ENCODE assay signal across 9 cellular contexts in the genomic region with DNA sequence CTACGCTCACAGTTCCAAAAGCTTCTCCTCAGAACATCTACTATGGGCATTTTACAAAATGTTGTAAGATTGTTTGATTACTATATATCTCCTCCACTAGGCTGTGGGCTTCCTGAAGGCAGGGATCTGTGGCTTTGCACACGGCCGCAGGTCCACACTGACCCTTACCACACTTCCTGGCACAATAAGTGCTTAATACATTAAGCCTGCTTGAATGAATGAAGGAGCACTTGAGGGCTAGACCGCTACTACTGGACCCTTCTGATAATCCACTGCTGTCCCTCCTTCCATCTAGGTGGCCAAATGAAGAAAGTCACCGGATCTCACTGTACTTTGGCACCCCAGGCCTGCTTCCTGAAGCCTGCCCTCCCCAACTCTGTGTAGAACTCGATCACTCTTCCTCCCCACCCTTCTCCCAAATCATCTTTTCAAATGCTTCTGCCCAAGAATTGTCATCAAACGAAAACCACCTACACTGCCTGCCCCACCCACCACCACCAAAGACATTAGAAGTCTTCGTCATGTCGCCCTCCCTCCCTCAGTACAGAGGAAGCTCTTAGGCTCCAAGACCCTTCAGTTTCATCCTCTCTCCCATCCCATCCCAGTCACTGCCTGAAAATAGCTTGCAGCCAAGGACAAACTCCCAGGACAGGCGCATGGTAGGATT. TPM values are rescaled to one million over a fixed set of nuclear protein-coding genes. Genes with fewer than 3 reads are reported as not detected.
DNase-seq lines count a peak whose midpoint lies in the region; ATAC-seq and TF ChIP-seq lines count a peak whose summit lies in the region.
"Had no signal": no experiment of that assay in that cellular context is flagged by ENCODE, and none has a peak within 500 bp of the region (broad histone marks: within the 10 kb centered on the region; RNA-seq: fewer than 3 reads in every experiment).

No MANE protein-coding gene starts in this region.

- no peaks in the 10 kb centered on the region for H3K9me3 ChIP-seq in HEK293 (ENCODE audit: control insufficient read depth, insufficient read depth, low read depth, low read length)
- no peaks in the 10 kb centered on the region for H3K9me3 ChIP-seq in aorta (ENCODE audit: control insufficient read depth, low read length)
- no peaks in the 10 kb centered on the region for H3K9me3 ChIP-seq in mucosa of descending colon

- ATAC-seq in stimulated activated naive B cell treated with anti-CD40 and anti-IgM and Interleukin-4, amounts not matched to agents 10 μg/mL and 1 μg/mL and 100 μg/mL, for 72 hours (replicated peaks), result peak in 1 of 2 donors; percentile 1
- ATAC-seq in GM21723 (IDR thresholded peaks at IDR 0.05; ENCODE audit: unreplicated experiment) (no peak), aorta (ENCODE audit: low FRiP score) (no peak), mucosa of descending colon (no peak), HG02884 (IDR thresholded peaks at IDR 0.05; ENCODE audit: unreplicated experiment) (no peak)

- CTCF ChIA-PET in HEK293 (lab: Yijun Ruan, JAX), result interaction anchor here (0.6 to 9.7 kb wide), 25 partner anchors 12 to 279 kb away, joined by 3 to 117 read pairs (median 8); partner anchors contain the start of genes MYO1A, PRIM1, STAT6 and TAC3
- CTCF ChIA-PET in activated CD4-positive, alpha-beta memory T cell treated with anti-CD3 and anti-CD28 coated beads, Interleukin-2, amount 10 ng/mL, durations not matched to agents 7 days and 5 days (lab: Charles Lee), result interaction anchor here (1.1 to 3.5 kb wide), 10 partner anchors 13 to 250 kb away, joined by 3 to 36 read pairs (median 7); partner anchors contain the start of gene STAT6

- peaks cover 20% of the 10 kb centered on the region for H3K36me3 Mint-ChIP-seq in activated CD4-positive, alpha-beta memory T cell treated with anti-CD3 and anti-CD28 coated beads, Interleukin-2, amount 10 ng/mL, durations not matched to agents 7 days and 5 days (ENCODE audit: low read depth)
- no peaks in the 10 kb centered on the region for H3K36me3 Mint-ChIP-seq in glutamatergic neuron (ENCODE audit: unreplicated experiment)
- peaks cover 19 to 20% of the 10 kb centered on the region in 2 donors for H3K36me3 Mint-ChIP-seq in stimulated activated naive B cell treated with anti-CD40 and anti-IgM and Interleukin-4, amounts not matched to agents 10 μg/mL and 1 μg/mL and 100 μg/mL, for 72 hours

- intact Hi-C loops in aorta (cut with DNase I), result loop anchor here in 1 of 2 donors (5.0 kb wide), 2 partner anchors 55 to 105 kb away; partner anchors contain the start of gene STAT6
- intact Hi-C loops in mucosa of descending colon (cut with DNase I, micrococcal nuclease), result loop anchor here in 1 of 2 donors (2.0 kb wide), 1 partner anchor 56 kb away; no protein-coding TSS in a partner anchor

- 60 to 63% methylated on average over 10 of the region's 10 CpGs for WGBS in aorta, 2 donors

- H3K4me1 ChIP-seq in HEK293 (ENCODE audit: control insufficient read depth, insufficient read depth, low read length), result peaks cover 4% of the 10 kb centered on the region; the same call in 1 of the 2 replicates
- no peaks in the 10 kb centered on the region for H3K4me1 ChIP-seq in aorta (ENCODE audit: control insufficient read depth in 1 of 2, insufficient read depth in 2 of 2, low read length in 2 of 2)
- peaks cover 8% of the 10 kb centered on the region for H3K4me1 ChIP-seq in mucosa of descending colon (ENCODE audit: low read depth)

- H3K4me1 Mint-ChIP-seq in activated CD4-positive, alpha-beta memory T cell treated with anti-CD3 and anti-CD28 coated beads, Interleukin-2, amount 10 ng/mL, durations not matched to agents 7 days and 5 days, result peaks cover 42% of the 10 kb centered on the region
- H3K4me1 Mint-ChIP-seq in glutamatergic neuron (ENCODE audit: low read depth, unreplicated experiment), result peaks cover 10% of the 10 kb centered on the region
- H3K4me1 Mint-ChIP-seq in stimulated activated naive B cell treated with anti-CD40 and anti-IgM and Interleukin-4, amounts not matched to agents 10 μg/mL and 1 μg/mL and 100 μg/mL, for 72 hours, result peaks cover 39 to 56% of the 10 kb centered on the region in 2 donors

- POLR2A ChIA-PET in HEK293 (lab: Yijun Ruan, JAX), result no interaction called here
- POLR2A ChIA-PET in activated CD4-positive, alpha-beta memory T cell treated with anti-CD3 and anti-CD28 coated beads, Interleukin-2, amount 10 ng/mL, durations not matched to agents 7 days and 5 days (lab: Charles Lee), result interaction anchor here (3.1 kb wide), 1 partner anchor 105 kb away, joined by 21 read pairs; the partner anchor contains the start of gene STAT6

- H3K36me3 ChIP-seq in HEK293 (ENCODE audit: control insufficient read depth in 2 of 2, insufficient read depth in 1 of 2, low read length in 2 of 2) (peaks cover 11 to 30% of the 10 kb centered on the region in 2 experiments), aorta (ENCODE audit: control insufficient read depth in 1 of 2, insufficient read depth in 2 of 2, low read length in 1 of 2) (peaks cover 0 to 3% of the 10 kb centered on the region in 2 donors), mucosa of descending colon (ENCODE audit: low read depth) (no peaks in the 10 kb centered on the region)

- H3K27me3 Mint-ChIP-seq in activated CD4-positive, alpha-beta memory T cell treated with anti-CD3 and anti-CD28 coated beads, Interleukin-2, amount 10 ng/mL, durations not matched to agents 7 days and 5 days, result peaks cover under 1% of the 10 kb centered on the region
- H3K27me3 Mint-ChIP-seq in glutamatergic neuron (ENCODE audit: unreplicated experiment), result peaks cover 11% of the 10 kb centered on the region
- H3K27me3 Mint-ChIP-seq in stimulated activated naive B cell treated with anti-CD40 and anti-IgM and Interleukin-4, amounts not matched to agents 10 μg/mL and 1 μg/mL and 100 μg/mL, for 72 hours, result no peaks in the 10 kb centered on the region

- H3K27me3 ChIP-seq in aorta (ENCODE audit: control insufficient read depth in 1 of 2, insufficient read depth in 2 of 2, low read length in 1 of 2), result no peaks in the 10 kb centered on the region

- TF ChIP-seq CTCF in HEK293 (tag by site-specific recombination; IDR thresholded peaks at IDR 0.05) (no peak), glutamatergic neuron (IDR thresholded peaks at IDR 0.05; ENCODE audit: partially characterized antibody, unreplicated experiment) (no peak), mucosa of descending colon (IDR thresholded peaks at IDR 0.05) (no peak)

- no peaks in the 10 kb centered on the region for H3K9me3 Mint-ChIP-seq in activated CD4-positive, alpha-beta memory T cell treated with anti-CD3 and anti-CD28 coated beads, Interleukin-2, amount 10 ng/mL, durations not matched to agents 7 days and 5 days
- H3K9me3 Mint-ChIP-seq in glutamatergic neuron (ENCODE audit: unreplicated experiment), result peaks cover 7% of the 10 kb centered on the region
- no peaks in the 10 kb centered on the region for H3K9me3 Mint-ChIP-seq in stimulated activated naive B cell treated with anti-CD40 and anti-IgM and Interleukin-4, amounts not matched to agents 10 μg/mL and 1 μg/mL and 100 μg/mL, for 72 hours

- peak overlapping the region; percentile 65 for H3K27ac Mint-ChIP-seq in activated CD4-positive, alpha-beta memory T cell treated with anti-CD3 and anti-CD28 coated beads, Interleukin-2, amount 10 ng/mL, durations not matched to agents 7 days and 5 days
- H3K27ac Mint-ChIP-seq in glutamatergic neuron (ENCODE audit: unreplicated experiment), result peak overlapping the region; percentile 76
- peak overlapping the region; percentile 84 for H3K27ac Mint-ChIP-seq in stimulated activated naive B cell treated with anti-CD40 and anti-IgM and Interleukin-4, amounts not matched to agents 10 μg/mL and 1 μg/mL and 100 μg/mL, for 72 hours

- H3K27ac ChIP-seq in HEK293 (ENCODE audit: extremely low read depth, low read depth, low read length) (no peak overlapping the region), aorta (ENCODE audit: low read depth in 1 of 2, low read length in 2 of 2) (no peak overlapping the region)

- peak overlapping the region; percentile 78 for H3K4me3 Mint-ChIP-seq in activated CD4-positive, alpha-beta memory T cell treated with anti-CD3 and anti-CD28 coated beads, Interleukin-2, amount 10 ng/mL, durations not matched to agents 7 days and 5 days
- H3K4me3 Mint-ChIP-seq in glutamatergic neuron (ENCODE audit: unreplicated experiment), result peak overlapping the region; percentile 89
- peak overlapping the region; percentile 75 to 85 for H3K4me3 Mint-ChIP-seq in stimulated activated naive B cell treated with anti-CD40 and anti-IgM and Interleukin-4, amounts not matched to agents 10 μg/mL and 1 μg/mL and 100 μg/mL, for 72 hours

- peak overlapping the region; percentile 19; the same call in 1 of the 2 replicates for H3K4me3 ChIP-seq in HEK293 (ENCODE audit: low read depth, low read length)
- H3K4me3 ChIP-seq in aorta (ENCODE audit: low read length in 2 of 2), result peak overlapping the region in 1 of 2 donors; percentile 83
- no peak overlapping the region for H3K4me3 ChIP-seq in mucosa of descending colon

- DNase-seq in activated CD4-positive, alpha-beta memory T cell treated with anti-CD3 and anti-CD28 coated beads, Interleukin-2, amount 10 ng/mL, durations not matched to agents 7 days and 5 days, result no peak
- DNase-seq in glutamatergic neuron, result no peak
- DNase-seq in stimulated activated naive B cell treated with anti-CD40 and anti-IgM and Interleukin-4, amounts not matched to agents 10 μg/mL and 1 μg/mL and 100 μg/mL, for 72 hours, result no peak
- DNase-seq in aorta, result no peak
- no peak for DNase-seq in mucosa of descending colon

TF ChIP-seq in HEK293, 187 proteins besides CTCF, POLR2A, EP300 and RAD21 (continues in another document):
- no peak for TF ChIP-seq ZNF221 (tag by site-specific recombination; IDR thresholded peaks at IDR 0.05; ENCODE audit: borderline replicate concordance)

RNA-seq across cellular contexts. Expression of gene ZBTB39, which starts 0.6 kb away (rescaled TPM):
- total RNA-seq in activated CD4-positive, alpha-beta memory T cell treated with anti-CD3 and anti-CD28 coated beads, Interleukin-2, amount 10 ng/mL, durations not matched to agents 7 days and 5 days, result 1 to 10 TPM; 7.7 to 7.8 TPM
- total RNA-seq in glutamatergic neuron (ENCODE audit: unreplicated experiment) (23.5 TPM), aorta (1 to 10 TPM; 6.5 to 6.8 TPM), mucosa of descending colon (1 to 10 TPM; 3.5 to 8.6 (median 4.6) TPM)
- polyA plus RNA-seq in aorta, result 1 to 10 TPM; 1.5 to 2.1 TPM

RNA-seq across cellular contexts. Expression of gene TAC3, which starts 9.4 kb away (rescaled TPM):
- not detected for total RNA-seq in activated CD4-positive, alpha-beta memory T cell treated with anti-CD3 and anti-CD28 coated beads, Interleukin-2, amount 10 ng/mL, durations not matched to agents 7 days and 5 days
- 0.74 TPM for total RNA-seq in glutamatergic neuron (ENCODE audit: unreplicated experiment)
- total RNA-seq in aorta, result not detected
- under 1 TPM in 1 of 2 donors, not detected in 1; 0.88 TPM for polyA plus RNA-seq in aorta
- total RNA-seq in mucosa of descending colon, result 1 to 10 TPM in 2 of 3 donors, under 1 TPM in 1; 0.81 to 2.0 (median 1.8) TPM
- total RNA-seq: myocyte had no signal

RNA-seq across cellular contexts. Expression of gene MYO1A, which starts 43.0 kb away (rescaled TPM):
- under 1 TPM; 0.28 to 0.65 TPM for total RNA-seq in activated CD4-positive, alpha-beta memory T cell treated with anti-CD3 and anti-CD28 coated beads, Interleukin-2, amount 10 ng/mL, durations not matched to agents 7 days and 5 days
- 0.64 TPM for total RNA-seq in glutamatergic neuron (ENCODE audit: unreplicated experiment)
- 1 to 10 TPM in 1 of 2 donors, under 1 TPM in 1; 0.58 to 1.4 TPM for total RNA-seq in aorta
- 10 to 100 TPM in 1 of 2 donors, under 1 TPM in 1; 0.05 to 77.4 TPM for polyA plus RNA-seq in aorta
- 100 to 1,000 TPM; 167 to 444 (median 219) TPM for total RNA-seq in mucosa of descending colon
- total RNA-seq: myocyte had no signal

RNA-seq across cellular contexts. Expression of gene RDH16, which starts 49.5 kb away (rescaled TPM):
- under 1 TPM; 0.28 to 0.53 TPM for total RNA-seq in activated CD4-positive, alpha-beta memory T cell treated with anti-CD3 and anti-CD28 coated beads, Interleukin-2, amount 10 ng/mL, durations not matched to agents 7 days and 5 days
- total RNA-seq in glutamatergic neuron (ENCODE audit: unreplicated experiment) (0.74 TPM), aorta (under 1 TPM; 0.42 to 0.75 TPM), mucosa of descending colon (under 1 TPM; 0.14 to 0.28 (median 0.19) TPM)
- under 1 TPM; 0.23 to 0.50 TPM for polyA plus RNA-seq in aorta

Comparison
In these comparisons a context has a peak if more than half of its experiments do, and no peak if none do; other contexts are left out.
1. RNA of gene MYO1A, which starts 43.0 kb away (total RNA-seq): 167 to 444 TPM in mucosa of descending colon; 0.58 to 1.4 TPM in aorta, 0.28 to 0.65 TPM in activated CD4-positive, alpha-beta memory T cell treated with anti-CD3 and anti-CD28 coated beads, Interleukin-2, amount 10 ng/mL, durations not matched to agents 7 days and 5 days and 0.64 TPM in glutamatergic neuron (single experiment); every median in the first group is over 10 times any median in the second.
2. Peak in every context shown above with its lines, with median percentiles within 50 percentile points of each other: H3K27ac Mint-ChIP-seq and H3K4me3 Mint-ChIP-seq.